ENCODE assay signal across 8 cellular contexts in the genomic region with DNA sequence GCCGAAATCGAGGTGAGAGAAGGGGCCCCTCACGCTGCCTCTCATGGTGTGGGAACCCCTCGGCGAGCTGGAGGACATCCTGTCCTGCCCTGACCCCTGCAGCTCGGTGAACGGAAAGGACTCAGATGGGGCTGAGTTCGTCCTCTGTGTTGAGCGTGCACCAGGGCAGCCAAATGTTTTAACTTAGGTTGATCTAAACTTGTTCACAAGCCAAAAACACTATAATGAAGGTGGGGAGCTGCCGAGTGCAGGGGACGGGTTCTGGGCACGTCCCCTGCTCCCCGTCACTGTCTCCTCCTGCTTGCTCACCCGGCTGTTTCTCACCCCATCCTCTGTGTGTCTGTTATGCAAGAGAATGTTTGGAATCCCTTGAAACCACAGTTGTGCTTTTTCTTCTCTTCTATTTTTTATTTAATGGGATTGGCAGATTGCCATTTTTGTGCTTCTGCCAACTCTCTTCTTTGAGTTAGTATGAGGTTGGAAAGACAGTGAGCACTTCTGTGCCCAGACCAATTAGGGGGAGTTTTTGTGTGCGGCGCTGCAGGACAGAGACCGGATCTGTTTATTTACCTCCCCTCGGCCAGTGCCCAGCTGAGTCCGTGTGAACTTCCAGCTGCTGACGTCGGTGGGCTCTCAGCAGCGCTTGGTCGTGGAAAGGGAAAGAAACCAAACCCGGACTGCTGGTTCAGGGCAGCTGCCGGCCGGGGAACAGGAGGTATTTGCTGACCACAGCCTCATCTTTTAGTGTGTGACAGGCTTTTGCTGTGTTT.
DNase-seq lines count a peak whose midpoint lies in the region; ATAC-seq and TF ChIP-seq lines count a peak whose summit lies in the region.

No MANE protein-coding gene starts in this region.

- peaks cover 25 to 33% of the 10 kb centered on the region in 2 experiments for H3K4me1 ChIP-seq in SK-N-SH (ENCODE audit: control insufficient read depth in 1 of 2, insufficient read depth in 2 of 2, low read depth in 1 of 2, low read length in 1 of 2)
- no peaks in the 10 kb centered on the region for H3K4me1 ChIP-seq in CD8-positive, alpha-beta memory T cell (ENCODE audit: insufficient read depth, low read length)

- no peak overlapping the region for H3K4me3 Mint-ChIP-seq in activated T-cell treated with anti-CD3 and anti-CD28 coated beads, Interleukin-2, amount 50 U/mL, for 72 hours
- no peak overlapping the region for H3K4me3 Mint-ChIP-seq in CD8-positive, alpha-beta memory T cell

- peak overlapping the region; percentile 73 for H3K4me2 ChIP-seq in SK-N-SH

- peaks cover 10% of the 10 kb centered on the region for H3F3A ChIP-seq in SK-N-SH (replicated peaks; ENCODE audit: insufficient read depth)

- H3K27me3 Mint-ChIP-seq in activated T-cell treated with anti-CD3 and anti-CD28 coated beads, Interleukin-2, amount 50 U/mL, for 72 hours (ENCODE audit: low read depth), result no peaks in the 10 kb centered on the region
- no peaks in the 10 kb centered on the region for H3K27me3 Mint-ChIP-seq in CD8-positive, alpha-beta memory T cell

- H3K9me3 ChIP-seq in SK-N-SH, result no peaks in the 10 kb centered on the region
- H3K9me3 ChIP-seq in CD8-positive, alpha-beta memory T cell (ENCODE audit: low read length), result no peaks in the 10 kb centered on the region

- peak overlapping the region; percentile 35 to 49 for H3K4me3 ChIP-seq in SK-N-SH (ENCODE audit: low read depth in 2 of 2, low read length in 1 of 2)
- H3K4me3 ChIP-seq in CD8-positive, alpha-beta memory T cell (ENCODE audit: low read length), result no peak overlapping the region

- H3K27ac ChIP-seq in SK-N-SH (ENCODE audit: low read depth in 2 of 2, low read length in 1 of 2), result peak overlapping the region; percentile 78 to 89
- H3K27ac ChIP-seq in CD8-positive, alpha-beta memory T cell (ENCODE audit: low read depth, low read length), result no peak overlapping the region

- WGBS in SK-N-SH (ENCODE audit: low lambda C conversion rate), result 4% methylated on average over 25 of the region's 26 CpGs

- CTCF ChIA-PET in SK-N-SH (lab: Yijun Ruan, JAX), result interaction anchor here (0.7 to 3.6 kb wide), 17 partner anchors 12 to 1297 kb away, joined by 3 to 15 read pairs (median 4); no protein-coding TSS in a partner anchor
- CTCF ChIA-PET in CD8-positive, alpha-beta memory T cell (lab: Charles Lee), result no interaction called here

- no peaks in the 10 kb centered on the region for H3K9me3 Mint-ChIP-seq in activated T-cell treated with anti-CD3 and anti-CD28 coated beads, Interleukin-2, amount 50 U/mL, for 72 hours
- no peaks in the 10 kb centered on the region for H3K9me3 Mint-ChIP-seq in CD8-positive, alpha-beta memory T cell

- peaks cover 2 to 37% of the 10 kb centered on the region in 2 donors for H3K36me3 Mint-ChIP-seq in activated T-cell treated with anti-CD3 and anti-CD28 coated beads, Interleukin-2, amount 50 U/mL, for 72 hours (ENCODE audit: insufficient read depth in 2 of 2)
- peaks cover 0 to 97% (median 21%) of the 10 kb centered on the region in 3 donors for H3K36me3 Mint-ChIP-seq in CD8-positive, alpha-beta memory T cell

- peaks cover 60% of the 10 kb centered on the region for H4K20me1 ChIP-seq in SK-N-SH (ENCODE audit: insufficient read depth)

- intact Hi-C loops in posterior vena cava (cut with DNase I), result loop anchor here in 1 of 2 donors (10.0 kb wide), 1 partner anchor 100 kb away; no protein-coding TSS in a partner anchor

- POLR2A ChIA-PET in SK-N-SH (lab: Yijun Ruan, JAX), result no interaction called here
- POLR2A ChIA-PET in CD8-positive, alpha-beta memory T cell (lab: Charles Lee), result no interaction called here

- no peak overlapping the region for H2AFZ ChIP-seq in SK-N-SH (ENCODE audit: low read depth)

- 0 out of 2 replicates have a peak, but pooled peaks cover 7% of the 10 kb centered on the region for H3K79me2 ChIP-seq in SK-N-SH (ENCODE audit: insufficient read depth)

- peaks cover 7 to 8% of the 10 kb centered on the region in 2 experiments for H3K36me3 ChIP-seq in SK-N-SH (replicated peaks in 1 of 2; ENCODE audit: control insufficient read depth in 1 of 2, insufficient read depth in 2 of 2, low read length in 1 of 2)
- H3K36me3 ChIP-seq in CD8-positive, alpha-beta memory T cell (ENCODE audit: insufficient read depth, low read length), result peaks cover 39% of the 10 kb centered on the region

- DNase-seq in activated T-cell treated with anti-CD3 and anti-CD28 coated beads, Interleukin-2, amount 50 U/mL, for 72 hours, result no peak
- DNase-seq in activated T-cell treated with anti-CD3 and anti-CD28 coated beads for 4 hours (no peak), SK-N-SH (peak; percentile 87), foreskin melanocyte (peak; percentile 99), posterior vena cava (ENCODE audit: low spot score) (peak; percentile 84), T-helper 2 cell (no peak)
- DNase-seq in CD8-positive, alpha-beta memory T cell, result no peak

- peak; percentile 37 to 89; a peak in 2 of 4 replicates for TF ChIP-seq EP300 in SK-N-SH (IDR thresholded peaks at IDR 0.05; ENCODE audit: borderline replicate concordance in 1 of 2, low read depth in 1 of 2, low read length in 1 of 2)

- TF ChIP-seq RAD21 in SK-N-SH (IDR thresholded peaks at IDR 0.05; ENCODE audit: low read length), result peak; percentile 51

- TF ChIP-seq CTCF in SK-N-SH (IDR thresholded peaks at IDR 0.05), result no peak

- peak overlapping the region; percentile 51 for H3K27ac Mint-ChIP-seq in activated T-cell treated with anti-CD3 and anti-CD28 coated beads, Interleukin-2, amount 50 U/mL, for 72 hours
- H3K27ac Mint-ChIP-seq in CD8-positive, alpha-beta memory T cell, result peak overlapping the region in 3 of 8 donors; percentile 25 to 50 (median 29)

- H3K9ac ChIP-seq in SK-N-SH, result peak overlapping the region; percentile 43; the same call in 1 of the 2 replicates

- H3K4me1 Mint-ChIP-seq in activated T-cell treated with anti-CD3 and anti-CD28 coated beads, Interleukin-2, amount 50 U/mL, for 72 hours (ENCODE audit: low read depth), result peaks cover 9% of the 10 kb centered on the region
- H3K4me1 Mint-ChIP-seq in CD8-positive, alpha-beta memory T cell, result peaks cover 0 to 11% (median 4%) of the 10 kb centered on the region in 3 donors

- no peaks in the 10 kb centered on the region for H3K9me2 ChIP-seq in SK-N-SH

- H3K27me3 ChIP-seq in SK-N-SH (ENCODE audit: insufficient read depth), result no peaks in the 10 kb centered on the region
- no peaks in the 10 kb centered on the region for H3K27me3 ChIP-seq in CD8-positive, alpha-beta memory T cell (ENCODE audit: insufficient read depth, low read length, poor library complexity, severe bottlenecking)

- no peak for ATAC-seq in activated T-cell treated with anti-CD3 and anti-CD28 coated beads, Interleukin-2, amount 50 U/mL, for 72 hours (replicated peaks in 1 of 2)
- no peak for ATAC-seq in GM19035 (IDR thresholded peaks at IDR 0.05; ENCODE audit: unreplicated experiment)

TF ChIP-seq in SK-N-SH, 30 proteins besides CTCF, POLR2A, EP300 and RAD21 (continues in another document):
- TF ChIP-seq SMC3 (IDR thresholded peaks at IDR 0.05; ENCODE audit: low read depth, low read length) (no peak), TAF1 (IDR thresholded peaks at IDR 0.05; ENCODE audit: borderline replicate concordance, low read depth, low read length) (no peak), REST (IDR thresholded peaks at IDR 0.05; ENCODE audit: low read depth, low read length) (0 out of 2 replicates have a peak, but pooled peaks have one; percentile 7), ELF1 (IDR thresholded peaks at IDR 0.05) (no peak), EZH2phosphoT487 (IDR thresholded peaks at IDR 0.05; ENCODE audit: borderline replicate concordance, low read depth) (no peak), RXRA (IDR thresholded peaks at IDR 0.05; ENCODE audit: borderline replicate concordance, low read depth) (peak; percentile 75; the same call in 1 of the 2 replicates), NRF1 (IDR thresholded peaks at IDR 0.05; ENCODE audit: low read depth, low read length) (no peak), FOSL2 (IDR thresholded peaks at IDR 0.05; ENCODE audit: borderline replicate concordance, low read depth) (peak; percentile 44; the same call in 1 of the 2 replicates), RCOR1 (IDR thresholded peaks at IDR 0.05; ENCODE audit: low read length) (peak; percentile 63; the same call in 1 of the 2 replicates), SIN3A (IDR thresholded peaks at IDR 0.05; ENCODE audit: borderline replicate concordance, low read depth, low read length) (0 out of 2 replicates have a peak, but pooled peaks have one; percentile 20), CHD2 (IDR thresholded peaks at IDR 0.05; ENCODE audit: low read length, partially characterized antibody) (no peak), USF1 (IDR thresholded peaks at IDR 0.05; ENCODE audit: borderline replicate concordance, low read depth) (no peak), GABPA (IDR thresholded peaks at IDR 0.05; ENCODE audit: low read depth) (no peak)

Comparison
In these comparisons a context has a peak if more than half of its experiments do, and no peak if none do; other contexts are left out.
1. DNase-seq: peak in SK-N-SH (single experiment), foreskin melanocyte (single experiment) and posterior vena cava (single experiment); none in activated T-cell treated with anti-CD3 and anti-CD28 coated beads, Interleukin-2, amount 50 U/mL, for 72 hours (0 of 2), activated T-cell treated with anti-CD3 and anti-CD28 coated beads for 4 hours (single experiment), T-helper 2 cell (0 of 5) and CD8-positive, alpha-beta memory T cell (0 of 5).